9 cellular contexts compared by ENCODE assay signal in genomic region chr4:61200195-61200990, GRCh38. TPM values are rescaled to one million over a fixed set of nuclear protein-coding genes. Genes with fewer than 3 reads are reported as not detected.
DNase-seq lines count a peak whose midpoint lies in the region; ATAC-seq, FAIRE-seq and TF ChIP-seq lines count a peak whose summit lies in the region.
"Had no signal": no experiment of that assay in that cellular context is flagged by ENCODE, and none has a peak within 500 bp of the region (broad histone marks: within the 10 kb centered on the region; RNA-seq: fewer than 3 reads in every experiment).

Gene ADGRL3 (plus strand): TSS chr4:61200326.

- H3K4me1 Mint-ChIP-seq in brain = peaks cover 33% of the 10 kb centered on the region

- no peaks in the 10 kb centered on the region for H3K36me3 ChIP-seq in small intestine (ENCODE audit: control insufficient read depth in 2 of 2, insufficient read depth in 2 of 2, low read length in 2 of 2)

- TF ChIP-seq CTCF in brain (conservative IDR thresholded peaks at IDR 0.05) = no peak

- no peaks in the 10 kb centered on the region for H3K9me3 ChIP-seq in small intestine (ENCODE audit: control insufficient read depth, low read depth)

- no peaks in the 10 kb centered on the region for H3K4me1 ChIP-seq in small intestine (ENCODE audit: control insufficient read depth in 2 of 2, insufficient read depth in 1 of 2, low read depth in 1 of 2, low read length in 1 of 2)

- ATAC-seq in GM19328 (IDR thresholded peaks at IDR 0.05; ENCODE audit: unreplicated experiment) (no peak), HG03095 (IDR thresholded peaks at IDR 0.05; ENCODE audit: unreplicated experiment) (no peak)

- no peaks in the 10 kb centered on the region for H3K36me3 Mint-ChIP-seq in brain

- 2 to 3% (median 3%) methylated on average over 81 to 101 of the region's 101 CpGs for WGBS in small intestine, 3 donors

- H3K27me3 ChIP-seq in small intestine (ENCODE audit: control insufficient read depth in 2 of 2, insufficient read depth in 2 of 2, low read length in 2 of 2) = peaks cover 11 to 14% of the 10 kb centered on the region in 2 donors

- peak within 1 kb of the TSS in 1 of 2 donors; percentile 78 for H3K27ac ChIP-seq in small intestine (ENCODE audit: low read depth in 1 of 2, low read length in 1 of 2)

- H3K27ac Mint-ChIP-seq in brain = peak within 1 kb of the TSS; percentile 91 to 97 (median 96)

- peaks cover 76% of the 10 kb centered on the region for H3K27me3 Mint-ChIP-seq in brain

- H3K4me3 Mint-ChIP-seq in brain = peak within 1 kb of the TSS; percentile 93 to 99 (median 97)
- H3K4me3 Mint-ChIP-seq: activated T-cell treated with anti-CD3 and anti-CD28 coated beads, Interleukin-2, amount 50 U/mL, for 4 hours had no signal

- H3K9me3 Mint-ChIP-seq in brain = peaks cover 0 to 4% (median 0%) of the 10 kb centered on the region in 5 experiments

- FAIRE-seq in small intestine (lab: Jason Lieb, UNC) = no peak

- DNase-seq in C1 segment of cervical spinal cord (lab: John Stamatoyannopoulos, UW) (peak in 13 of 14 donors; percentile 13 to 82 (median 70)), NCI-H1105 treated with DMSO at 0.1 percent for 48 hours (lab: John Stamatoyannopoulos, UW) (peak; percentile 66), iPS-NIHi11 (ENCODE audit: low spot score) (peak; percentile 77), small intestine (no peak)
- no peak for DNase-seq in stimulated activated CD4-positive, alpha-beta T cell treated with anti-CD3 and anti-CD28 coated beads, Interleukin-1b, Interleukin-23, amount 100 ng/mL, for 48 hours
- DNase-seq: activated T-cell treated with anti-CD3 and anti-CD28 coated beads, Interleukin-2, amount 50 U/mL, for 4 hours had no signal

- H3K4me3 ChIP-seq in small intestine (ENCODE audit: low read depth in 1 of 2, low read length in 2 of 2) = peak within 1 kb of the TSS; percentile 28 to 36

RNA-seq across cellular contexts. Expression of gene ADGRL3, which starts in this region (rescaled TPM):
- polyA plus RNA-seq in brain (ENCODE audit: insufficient read depth, low read depth, low replicate concordance) (10.6 TPM), small intestine (1 to 10 TPM in 1 of 3 donors, under 1 TPM in 2; under 0.01 to 1.9 (median 0.81) TPM)

Comparison
In these comparisons a context has a peak if more than half of its experiments do, and no peak if none do; other contexts are left out.
1. DNase-seq: peak in C1 segment of cervical spinal cord (13 of 14), NCI-H1105 treated with DMSO at 0.1 percent for 48 hours (single experiment) and iPS-NIHi11 (single experiment); none in small intestine (single experiment) and stimulated activated CD4-positive, alpha-beta T cell treated with anti-CD3 and anti-CD28 coated beads, Interleukin-1b, Interleukin-23, amount 100 ng/mL, for 48 hours (single experiment).